ENCODE assay signal across 15 cellular contexts in the genomic region with DNA sequence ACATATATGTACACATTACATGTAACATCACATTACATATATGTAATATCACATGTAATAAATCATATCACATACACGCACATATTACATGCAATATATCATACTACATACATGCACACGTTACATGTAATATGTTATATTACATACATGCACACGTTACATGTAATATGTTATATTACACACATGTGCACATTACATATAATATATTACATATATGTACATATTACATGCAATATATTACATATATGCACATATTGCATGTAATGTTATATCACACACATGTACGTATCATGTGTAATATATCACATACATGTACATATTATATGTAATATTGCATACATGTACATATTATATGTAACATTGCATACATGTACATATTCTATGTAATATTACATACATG.
DNase-seq lines count a peak whose midpoint lies in the region; ATAC-seq, FAIRE-seq and TF ChIP-seq lines count a peak whose summit lies in the region.
"Had no signal": no experiment of that assay in that cellular context is flagged by ENCODE, and none has a peak within 500 bp of the region (broad histone marks: within the 10 kb centered on the region; RNA-seq: fewer than 3 reads in every experiment).

No MANE protein-coding gene starts in this region.

- intact Hi-C loops in OCI-LY7 (cut with micrococcal nuclease; ENCODE audit: unreplicated experiment): no loop called here

- no peaks in the 10 kb centered on the region for H3K9me3 ChIP-seq in OCI-LY7 (ENCODE audit: low read length)

- POLR2A ChIA-PET in OCI-LY7 (lab: Charles Lee): interaction anchor here (0.8 to 1.3 kb wide), 3 partner anchors 34 to 77 kb away, joined by 4 to 6 read pairs (median 5); partner anchors contain the start of gene GADD45B

- no peaks in the 10 kb centered on the region for H3K36me3 ChIP-seq in OCI-LY7 (ENCODE audit: insufficient read depth, low read length)

- H3K4me1 ChIP-seq in OCI-LY7 (ENCODE audit: insufficient read depth, low read length, poor library complexity, severe bottlenecking): peaks cover 9% of the 10 kb centered on the region

- no peaks in the 10 kb centered on the region for H4K20me1 ChIP-seq in OCI-LY7 (ENCODE audit: insufficient read depth, low read length)

- H3K27ac ChIP-seq in OCI-LY7 (ENCODE audit: low read depth, low read length, poor library complexity, severe bottlenecking): no peak overlapping the region
- H3K27ac ChIP-seq: C4-2B had no signal

- CTCF ChIA-PET in OCI-LY7 (lab: Charles Lee; ENCODE audit: unreplicated experiment): interaction anchor here (0.6 kb wide), 1 partner anchor 77 kb away, joined by 8 read pairs; no protein-coding TSS in a partner anchor

- H3K4me2 ChIP-seq in OCI-LY7 (ENCODE audit: low read length): peak overlapping the region; percentile 75; the same call in 1 of the 2 replicates

- peak; percentile 23 for ATAC-seq in GM18858 (IDR thresholded peaks at IDR 0.05; ENCODE audit: unreplicated experiment)
- no peak for ATAC-seq in HG03469 (IDR thresholded peaks at IDR 0.05; ENCODE audit: unreplicated experiment)

- no peak overlapping the region for H3K4me3 ChIP-seq in OCI-LY7 (ENCODE audit: low read depth, low read length, poor library complexity, severe bottlenecking)

- no peaks in the 10 kb centered on the region for H3K79me2 ChIP-seq in OCI-LY7 (ENCODE audit: insufficient read depth, low read depth, low read length)

- peak; percentile 59 for FAIRE-seq in endometrium (lab: Jason Lieb, UNC)

- no peak overlapping the region for H2AFZ ChIP-seq in OCI-LY7 (ENCODE audit: low read length)

- no peaks in the 10 kb centered on the region for H3K9me2 ChIP-seq in OCI-LY7 (ENCODE audit: insufficient read depth, low read length)

- no peak for TF ChIP-seq CTCF in OCI-LY7 (conservative IDR thresholded peaks at IDR 0.05; ENCODE audit: low read length)

- BruUV-seq in OCI-LY7 (replicated peaks; lab: Mats Ljungman, UMichigan): no TSS peak

- DNase-seq in OCI-LY7 (ENCODE audit: low spot score) (no peak), C1 segment of cervical spinal cord (lab: John Stamatoyannopoulos, UW) (no peak), T1000 (lab: John Stamatoyannopoulos, UW) (no peak), hepatic stellate cell (ENCODE audit: low spot score) (no peak)
- DNase-seq: ACHN, H9, HFFc6, NCI-H1105 treated with DMSO at 0.1 percent for 48 hours, NCI-H2029 treated with DMSO at 0.1 percent for 48 hours, NCI-H446, NCI-H526 had no signal
